Comparison of ENCODE assay signal across 9 cellular contexts in genomic region chr5:73796164-73797141, GRCh38.
DNase-seq lines count a peak whose midpoint lies in the region; ATAC-seq, FAIRE-seq and TF ChIP-seq lines count a peak whose summit lies in the region.
"Had no signal": no experiment of that assay in that cellular context is flagged by ENCODE, and none has a peak within 500 bp of the region (broad histone marks: within the 10 kb centered on the region; RNA-seq: fewer than 3 reads in every experiment).

No MANE protein-coding gene starts in this region.

- H3K27me3 ChIP-seq in uterus = no peaks in the 10 kb centered on the region
- H3K27me3 ChIP-seq: neutrophil had no signal

- no peak overlapping the region for H3K4me3 Mint-ChIP-seq in T-helper 17 cell

- ATAC-seq in HG03108 (IDR thresholded peaks at IDR 0.05; ENCODE audit: unreplicated experiment) (peak; percentile 58), T-helper 17 cell (peak; percentile 54)

- TF ChIP-seq CTCF in uterus (IDR thresholded peaks at IDR 0.05) (no peak), D721Med (IDR thresholded peaks at IDR 0.05; ENCODE audit: insufficient read depth, missing control alignments) (no peak)

- no peak for FAIRE-seq in D721Med (lab: Jason Lieb, UNC)

- TF ChIP-seq POLR2A in uterus (IDR thresholded peaks at IDR 0.05) = no peak

- no peaks in the 10 kb centered on the region for H3K9me3 ChIP-seq in T-helper 17 cell (ENCODE audit: control insufficient read depth, low read length, poor library complexity, severe bottlenecking)
- H3K9me3 ChIP-seq in uterus = no peaks in the 10 kb centered on the region
- H3K9me3 ChIP-seq: neutrophil had no signal

- peak overlapping the region; percentile 60 to 74 for H3K27ac ChIP-seq in uterus
- H3K27ac ChIP-seq: neutrophil had no signal

- H3K36me3 Mint-ChIP-seq in T-helper 17 cell (ENCODE audit: low read depth) = no peaks in the 10 kb centered on the region

- no peaks in the 10 kb centered on the region for H3K36me3 ChIP-seq in uterus
- H3K36me3 ChIP-seq: neutrophil had no signal

- H3K4me1 Mint-ChIP-seq in T-helper 17 cell = peaks cover 6% of the 10 kb centered on the region

- no peaks in the 10 kb centered on the region for H3K4me1 ChIP-seq in uterus

- intact Hi-C loops in uterus (cut with DNase I; ENCODE audit: low total_unique reads) = no loop called here

- peaks cover 64% of the 10 kb centered on the region for H3K27me3 Mint-ChIP-seq in T-helper 17 cell

- DNase-seq in SKM-1 treated with dmso at 0.1 percent for 144 hours (lab: John Stamatoyannopoulos, UW; ENCODE audit: unreplicated experiment) (peak; percentile 55), SKM-1 (lab: John Stamatoyannopoulos, UW; ENCODE audit: unreplicated experiment) (no peak), T-helper 17 cell (no peak), hepatic stellate cell (ENCODE audit: low spot score) (peak; percentile 71), uterus (peak; percentile 23 to 40), D721Med (ENCODE audit: insufficient read length, low spot score) (no peak), NCI-H2171 treated with DMSO at 0.1 percent for 48 hours (lab: John Stamatoyannopoulos, UW) (no peak)

- no peak overlapping the region for H3K27ac Mint-ChIP-seq in T-helper 17 cell

- no peak overlapping the region for H3K4me3 ChIP-seq in uterus

Comparison
In these comparisons a context has a peak if more than half of its experiments do, and no peak if none do; other contexts are left out.
1. DNase-seq: peak in SKM-1 treated with dmso at 0.1 percent for 144 hours (single experiment), hepatic stellate cell (single experiment) and uterus (2 of 2); none in SKM-1 (single experiment), T-helper 17 cell (0 of 3), D721Med (single experiment) and NCI-H2171 treated with DMSO at 0.1 percent for 48 hours (single experiment).